In genomic region chr3:66398228-66399025, GRCh38 we compare ENCODE assay signal across 8 cellular contexts.
DNase-seq lines count a peak whose midpoint lies in the region; ATAC-seq and TF ChIP-seq lines count a peak whose summit lies in the region.

No MANE protein-coding gene starts in this region.

- WGBS in suprapubic skin, result 65% methylated on average over 9 of the region's 9 CpGs
- WGBS in adrenal gland, 4 donors, result 89 to 97% (median 95%) methylated on average over 9 of the region's 9 CpGs

- H3K9me3 ChIP-seq in T-helper 17 cell (ENCODE audit: control insufficient read depth, low read length, poor library complexity, severe bottlenecking), result no peaks in the 10 kb centered on the region
- H3K9me3 ChIP-seq in suprapubic skin, result no peaks in the 10 kb centered on the region
- no peaks in the 10 kb centered on the region for H3K9me3 ChIP-seq in adrenal gland (replicated peaks in 1 of 3)

- TF ChIP-seq POLR2A in suprapubic skin (IDR thresholded peaks at IDR 0.05) (no peak), adrenal gland (IDR thresholded peaks at IDR 0.05) (no peak)

- H3K36me3 Mint-ChIP-seq in T-helper 17 cell (ENCODE audit: low read depth), result peaks cover 2% of the 10 kb centered on the region
- peaks cover 11% of the 10 kb centered on the region for H3K36me3 Mint-ChIP-seq in glutamatergic neuron (ENCODE audit: unreplicated experiment)

- ATAC-seq in T-helper 17 cell, result no peak
- no peak for ATAC-seq in HG03354 (IDR thresholded peaks at IDR 0.05; ENCODE audit: poor library complexity, severe bottlenecking, unreplicated experiment)

- no peak overlapping the region for H3K4me3 ChIP-seq in suprapubic skin
- no peak overlapping the region for H3K4me3 ChIP-seq in adrenal gland

- H3K36me3 ChIP-seq in suprapubic skin (peaks cover 44% of the 10 kb centered on the region), adrenal gland (replicated peaks in 1 of 2) (no peaks in the 10 kb centered on the region)

- H3K4me1 Mint-ChIP-seq in T-helper 17 cell (peaks cover 22% of the 10 kb centered on the region), glutamatergic neuron (ENCODE audit: low read depth, unreplicated experiment) (peaks cover 36% of the 10 kb centered on the region)

- H3K27ac Mint-ChIP-seq in T-helper 17 cell (peak overlapping the region; percentile 76), glutamatergic neuron (ENCODE audit: unreplicated experiment) (peak overlapping the region; percentile 91)

- H3K27me3 Mint-ChIP-seq in T-helper 17 cell (no peaks in the 10 kb centered on the region), glutamatergic neuron (ENCODE audit: unreplicated experiment) (peaks cover 13% of the 10 kb centered on the region)

- H3K4me3 Mint-ChIP-seq in T-helper 17 cell (peak overlapping the region; percentile 19), glutamatergic neuron (ENCODE audit: unreplicated experiment) (peak overlapping the region; percentile 30)

- H3K4me1 ChIP-seq in suprapubic skin, result peaks cover 34% of the 10 kb centered on the region
- no peaks in the 10 kb centered on the region for H3K4me1 ChIP-seq in adrenal gland (replicated peaks in 1 of 2)

- intact Hi-C loops in adrenal gland (cut with DNase I), result loop anchor here in 1 of 2 donors (10.0 kb wide), 1 partner anchor 114 kb away; no protein-coding TSS in a partner anchor

- no peaks in the 10 kb centered on the region for H3K27me3 ChIP-seq in suprapubic skin
- no peaks in the 10 kb centered on the region for H3K27me3 ChIP-seq in adrenal gland

- TF ChIP-seq EP300 in suprapubic skin (IDR thresholded peaks at IDR 0.05), result no peak

- DNase-seq in activated effector memory CD4-positive, alpha-beta T cell treated with anti-CD3 and anti-CD28 coated beads, Interleukin-2, amount 50 U/mL, for 16 hours, result peak; percentile 47
- DNase-seq in activated effector memory CD4-positive, alpha-beta T cell treated with Interleukin-2 at 50 U/mL for 16 hours, result no peak
- no peak for DNase-seq in T-helper 17 cell
- DNase-seq in glutamatergic neuron, result no peak
- no peak for DNase-seq in suprapubic skin (ENCODE audit: low spot score in 2 of 2)
- DNase-seq in adrenal gland, result no peak
- DNase-seq in KG1 (lab: John Stamatoyannopoulos, UW), result no peak

- peak overlapping the region; percentile 49 for H3K27ac ChIP-seq in suprapubic skin
- no peak overlapping the region for H3K27ac ChIP-seq in adrenal gland

- peaks cover 15% of the 10 kb centered on the region for H3K9me3 Mint-ChIP-seq in glutamatergic neuron (ENCODE audit: unreplicated experiment)

- no peak for TF ChIP-seq CTCF in glutamatergic neuron (IDR thresholded peaks at IDR 0.05; ENCODE audit: partially characterized antibody, unreplicated experiment)
- no peak for TF ChIP-seq CTCF in suprapubic skin (IDR thresholded peaks at IDR 0.05)
- no peak for TF ChIP-seq CTCF in adrenal gland (IDR thresholded peaks at IDR 0.05)
